ENCODE assay signal across 22 cellular contexts in genomic region chr7:110157631-110158362, GRCh38.
DNase-seq lines count a peak whose midpoint lies in the region; ATAC-seq and TF ChIP-seq lines count a peak whose summit lies in the region.
"Had no signal": no experiment of that assay in that cellular context is flagged by ENCODE, and none has a peak within 500 bp of the region (broad histone marks: within the 10 kb centered on the region; RNA-seq: fewer than 3 reads in every experiment).

No MANE protein-coding gene starts in this region.

- no peaks in the 10 kb centered on the region; the same call in 1 of the 2 replicates for H3K9me3 ChIP-seq in SK-N-SH
- peaks cover 3% of the 10 kb centered on the region for H3K9me3 ChIP-seq in adipocyte (ENCODE audit: control insufficient read depth, low read length)
- H3K9me3 ChIP-seq in ovary: no peaks in the 10 kb centered on the region
- H3K9me3 ChIP-seq: gastrocnemius medialis, thyroid gland had no signal

- intact Hi-C loops in ovary (cut with DNase I): no loop called here

- H3K9ac ChIP-seq in SK-N-SH (no peak overlapping the region), adipocyte (ENCODE audit: low read length) (no peak overlapping the region)

- no peaks in the 10 kb centered on the region for H3K36me3 ChIP-seq in SK-N-SH (replicated peaks in 1 of 2; ENCODE audit: control insufficient read depth in 1 of 2, insufficient read depth in 2 of 2, low read length in 1 of 2)
- no peaks in the 10 kb centered on the region for H3K36me3 ChIP-seq in adipocyte (ENCODE audit: control insufficient read depth, insufficient read depth, low read length, severe bottlenecking)
- no peaks in the 10 kb centered on the region for H3K36me3 ChIP-seq in ovary
- H3K36me3 ChIP-seq: gastrocnemius medialis, thyroid gland had no signal

- CTCF ChIA-PET in SK-N-SH (lab: Yijun Ruan, JAX) (no interaction called here), T-cell (lab: Charles Lee) (no interaction called here)

- TF ChIP-seq RAD21 in SK-N-SH (IDR thresholded peaks at IDR 0.05; ENCODE audit: low read length): no peak

- no peak for TF ChIP-seq POLR2A in ovary (IDR thresholded peaks at IDR 0.05)

- H3K79me2 ChIP-seq in SK-N-SH (ENCODE audit: insufficient read depth): no peaks in the 10 kb centered on the region

- no peaks in the 10 kb centered on the region for H3K4me1 Mint-ChIP-seq in T-cell

- no peak for ATAC-seq in SK-N-SH treated with all-trans-retinoic acid at 6 μM for 48 hours
- no peak for ATAC-seq in T-cell (replicated peaks in 1 of 4)
- ATAC-seq: gastrocnemius medialis, Right ventricle myocardium inferior had no signal

- no peaks in the 10 kb centered on the region for H3K36me3 Mint-ChIP-seq in T-cell

- H2AFZ ChIP-seq in SK-N-SH (ENCODE audit: low read depth): no peak overlapping the region

- no peaks in the 10 kb centered on the region for H3K27me3 Mint-ChIP-seq in T-cell
- H3K27me3 Mint-ChIP-seq: stimulated activated naive CD8-positive, alpha-beta T cell treated with anti-CD3 and anti-CD28 coated beads, Interleukin-15, Interleukin-2, amounts not matched to agents 100 ng/mL and 50 ng/mL, for 24 hours had no signal

- no peak for TF ChIP-seq CTCF in SK-N-SH (IDR thresholded peaks at IDR 0.05)
- no peak for TF ChIP-seq CTCF in fibroblast of pulmonary artery (IDR thresholded peaks at IDR 0.05; ENCODE audit: low read length, missing control alignments)
- no peak for TF ChIP-seq CTCF in ovary (IDR thresholded peaks at IDR 0.05)

- DNase-seq in SK-N-SH (no peak), adipocyte (ENCODE audit: low read depth) (peak; percentile 20), fibroblast of pulmonary artery (ENCODE audit: low read depth) (peak; percentile 2), AG08396 (ENCODE audit: low spot score) (no peak), retina (no peak), T-cell (no peak), ovary (no peak)
- DNase-seq: activated CD4-positive, alpha-beta T cell treated with anti-CD3 and anti-CD28 coated beads, Interleukin-2, amount 50 U/mL, for 4 hours; activated CD8-positive, alpha-beta memory T cell treated with anti-CD3 and anti-CD28 coated beads, Interleukin-2, amount 50 U/mL, for 4 hours; activated naive CD4-positive, alpha-beta T cell treated with anti-CD3 and anti-CD28 coated beads, Interleukin-2, amount 50 U/mL, for 16 hours; anterior cingulate cortex; effector CD4-positive, alpha-beta T cell; gastrocnemius medialis; NCI-H1092; NCI-H187 treated with DMSO at 0.1 percent for 48 hours; posterior cingulate gyrus; T-helper 9 cell; thyroid gland had no signal

- H3K4me2 ChIP-seq in SK-N-SH: no peak overlapping the region

- POLR2A ChIA-PET in SK-N-SH (lab: Yijun Ruan, JAX) (no interaction called here), T-cell (lab: Charles Lee) (no interaction called here)

- H3K27ac ChIP-seq in SK-N-SH (ENCODE audit: low read depth in 2 of 2, low read length in 1 of 2): no peak overlapping the region
- H3K27ac ChIP-seq in ovary: no peak overlapping the region
- H3K27ac ChIP-seq: 22Rv1, gastrocnemius medialis, thyroid gland had no signal

- no peaks in the 10 kb centered on the region for H3K9me2 ChIP-seq in SK-N-SH

- H3K4me1 ChIP-seq in SK-N-SH (ENCODE audit: control insufficient read depth in 1 of 2, insufficient read depth in 2 of 2, low read depth in 1 of 2, low read length in 1 of 2) (no peaks in the 10 kb centered on the region; a peak in 1 of 4 replicates), adipocyte (ENCODE audit: control insufficient read depth, insufficient read depth, low read length) (peaks cover 5% of the 10 kb centered on the region), ovary (ENCODE audit: insufficient read depth) (no peaks in the 10 kb centered on the region)
- H3K4me1 ChIP-seq: gastrocnemius medialis, thyroid gland had no signal

- TF ChIP-seq EP300 in SK-N-SH (IDR thresholded peaks at IDR 0.05; ENCODE audit: borderline replicate concordance in 1 of 2, low read depth in 1 of 2, low read length in 1 of 2) (no peak), ovary (IDR thresholded peaks at IDR 0.05) (no peak)

- H4K20me1 ChIP-seq in SK-N-SH (ENCODE audit: insufficient read depth): no peaks in the 10 kb centered on the region

- 62% methylated on average over 1 of the region's 1 CpG for WGBS in SK-N-SH (ENCODE audit: low lambda C conversion rate)
- 0% methylated on average over 1 of the region's 1 CpG for WGBS in ovary, 3 donors

- H3K27me3 ChIP-seq in SK-N-SH (ENCODE audit: insufficient read depth): no peaks in the 10 kb centered on the region
- H3K27me3 ChIP-seq in adipocyte (replicated peaks; ENCODE audit: control insufficient read depth, insufficient read depth, low read length): no peaks in the 10 kb centered on the region
- H3K27me3 ChIP-seq in ovary: no peaks in the 10 kb centered on the region
- H3K27me3 ChIP-seq: gastrocnemius medialis, thyroid gland had no signal

- H3K9me3 Mint-ChIP-seq in T-cell: no peaks in the 10 kb centered on the region
- H3K9me3 Mint-ChIP-seq: stimulated activated naive CD8-positive, alpha-beta T cell treated with anti-CD3 and anti-CD28 coated beads, Interleukin-15, Interleukin-2, amounts not matched to agents 100 ng/mL and 50 ng/mL, for 24 hours had no signal

- H3K27ac Mint-ChIP-seq in T-cell: no peak overlapping the region
- H3K27ac Mint-ChIP-seq: stimulated activated naive CD8-positive, alpha-beta T cell treated with anti-CD3 and anti-CD28 coated beads, Interleukin-15, Interleukin-2, amounts not matched to agents 100 ng/mL and 50 ng/mL, for 24 hours had no signal

- no peak overlapping the region for H3K4me3 Mint-ChIP-seq in T-cell
- H3K4me3 Mint-ChIP-seq: stimulated activated naive CD8-positive, alpha-beta T cell treated with anti-CD3 and anti-CD28 coated beads, Interleukin-15, Interleukin-2, amounts not matched to agents 100 ng/mL and 50 ng/mL, for 24 hours had no signal

- no peaks in the 10 kb centered on the region for H3F3A ChIP-seq in SK-N-SH (replicated peaks; ENCODE audit: insufficient read depth)

- no peak overlapping the region for H3K4me3 ChIP-seq in SK-N-SH (ENCODE audit: low read depth in 2 of 2, low read length in 1 of 2)
- no peak overlapping the region for H3K4me3 ChIP-seq in adipocyte (ENCODE audit: low read length)
- no peak overlapping the region for H3K4me3 ChIP-seq in fibroblast of pulmonary artery (replicated peaks; ENCODE audit: low read depth, low read length)
- no peak overlapping the region for H3K4me3 ChIP-seq in ovary
- H3K4me3 ChIP-seq: gastrocnemius medialis, thyroid gland had no signal

TF ChIP-seq in SK-N-SH treated with all-trans-retinoic acid at 6 μM for 48 hours, 23 proteins besides CTCF, POLR2A, EP300 and RAD21 (continues in another document):
- no peak for TF ChIP-seq POU6F1 (CRISPR knock-in tag; IDR thresholded peaks at IDR 0.05; ENCODE audit: borderline replicate concordance, low read depth)
- TF ChIP-seq ZNF70 (CRISPR knock-in tag; IDR thresholded peaks at IDR 0.05): no peak

TF ChIP-seq in SK-N-SH, 30 proteins besides CTCF, POLR2A, EP300 and RAD21 (continues in another document):
- no peak for TF ChIP-seq YY1 (IDR thresholded peaks at IDR 0.05; ENCODE audit: low read depth)
- no peak for TF ChIP-seq MXI1 (IDR thresholded peaks at IDR 0.05; ENCODE audit: low read depth, low read length)
- TF ChIP-seq TCF12 (IDR thresholded peaks at IDR 0.05): no peak
- TF ChIP-seq, protein P1, sequence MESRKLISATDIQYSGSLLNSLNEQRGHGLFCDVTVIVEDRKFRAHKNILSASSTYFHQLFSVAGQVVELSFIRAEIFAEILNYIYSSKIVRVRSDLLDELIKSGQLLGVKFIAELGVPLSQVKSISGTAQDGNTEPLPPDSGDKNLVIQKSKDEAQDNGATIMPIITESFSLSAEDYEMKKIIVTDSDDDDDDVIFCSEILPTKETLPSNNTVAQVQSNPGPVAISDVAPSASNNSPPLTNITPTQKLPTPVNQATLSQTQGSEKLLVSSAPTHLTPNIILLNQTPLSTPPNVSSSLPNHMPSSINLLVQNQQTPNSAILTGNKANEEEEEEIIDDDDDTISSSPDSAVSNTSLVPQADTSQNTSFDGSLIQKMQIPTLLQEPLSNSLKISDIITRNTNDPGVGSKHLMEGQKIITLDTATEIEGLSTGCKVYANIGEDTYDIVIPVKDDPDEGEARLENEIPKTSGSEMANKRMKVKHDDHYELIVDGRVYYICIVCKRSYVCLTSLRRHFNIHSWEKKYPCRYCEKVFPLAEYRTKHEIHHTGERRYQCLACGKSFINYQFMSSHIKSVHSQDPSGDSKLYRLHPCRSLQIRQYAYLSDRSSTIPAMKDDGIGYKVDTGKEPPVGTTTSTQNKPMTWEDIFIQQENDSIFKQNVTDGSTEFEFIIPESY (IDR thresholded peaks at IDR 0.05; ENCODE audit: borderline replicate concordance, low read depth): no peak
- TF ChIP-seq SMC3 (IDR thresholded peaks at IDR 0.05; ENCODE audit: low read depth, low read length): no peak
- TF ChIP-seq FOXM1 (IDR thresholded peaks at IDR 0.05; ENCODE audit: low read depth): no peak
- TF ChIP-seq NFIC (IDR thresholded peaks at IDR 0.05; ENCODE audit: borderline replicate concordance): no peak
- TF ChIP-seq TAF1 (IDR thresholded peaks at IDR 0.05; ENCODE audit: borderline replicate concordance, low read depth, low read length): no peak
- no peak for TF ChIP-seq MAX (IDR thresholded peaks at IDR 0.05; ENCODE audit: low read depth)
- TF ChIP-seq GATA2 (CRISPR knock-in tag; IDR thresholded peaks at IDR 0.05): no peak
- no peak for TF ChIP-seq PBX3 (IDR thresholded peaks at IDR 0.05)
- no peak for TF ChIP-seq RXRA (IDR thresholded peaks at IDR 0.05; ENCODE audit: borderline replicate concordance, low read depth)

Comparison
In these comparisons a context has a peak if more than half of its experiments do, and no peak if none do; other contexts are left out.
1. DNase-seq: peak in adipocyte (single experiment) and fibroblast of pulmonary artery (single experiment); none in SK-N-SH (single experiment), AG08396 (single experiment), retina (single experiment), T-cell (0 of 34) and ovary (0 of 5).